ENCODE assay signal across 2 cellular contexts in the genomic region with DNA sequence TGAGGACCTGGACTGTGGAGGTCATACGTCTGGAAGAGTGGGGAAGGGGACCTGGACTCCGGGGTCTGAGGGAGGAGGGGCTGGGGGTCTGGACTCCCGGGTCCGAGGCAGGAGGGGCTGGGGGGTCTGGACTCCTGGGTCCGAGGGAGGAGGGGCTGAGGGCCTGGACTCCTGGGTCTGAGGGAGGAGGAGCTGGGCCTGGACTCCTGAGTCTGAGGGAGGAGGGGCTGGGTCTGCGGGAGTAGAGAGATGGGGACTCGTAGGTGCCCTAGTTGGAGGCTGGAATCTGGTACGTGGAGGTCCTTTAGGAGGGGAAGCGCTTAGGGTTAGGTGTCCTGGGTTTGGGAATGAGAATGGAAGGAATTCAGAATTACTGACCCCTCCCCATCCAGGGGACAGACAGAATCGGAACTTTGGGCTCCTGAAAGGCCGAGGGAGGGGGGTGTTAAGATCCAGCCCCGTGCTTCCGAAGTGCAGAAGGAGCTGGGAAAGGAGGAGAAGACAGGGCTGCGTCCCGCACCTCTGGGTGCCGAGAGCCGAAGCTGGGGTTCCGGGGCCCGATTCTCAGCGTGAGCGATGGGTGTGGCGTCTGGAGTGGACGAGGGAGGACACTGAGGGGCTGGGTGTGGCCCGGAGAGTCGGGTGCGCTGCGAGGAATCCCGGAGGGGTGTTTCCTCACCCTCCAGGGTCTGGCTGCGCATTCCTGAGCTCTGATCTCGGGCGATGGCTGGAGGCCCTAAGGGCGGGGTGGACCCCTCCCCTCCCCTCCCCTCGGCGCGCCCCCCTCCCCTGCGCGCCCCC.
A peak's percentile ranks its signal among the peaks of the same experiment; 100 is the strongest.
TF ChIP-seq lines count a peak whose summit lies in the region.

No MANE protein-coding gene starts in this region.

TF ChIP-seq in GM12891, 5 proteins besides CTCF, POLR2A, EP300 and RAD21:
- TF ChIP-seq SPI1 (IDR thresholded peaks at IDR 0.05; ENCODE audit: low read depth, low read length), result no peak
- no peak for TF ChIP-seq POU2F2 (IDR thresholded peaks at IDR 0.05; ENCODE audit: low read depth, low read length)
- no peak for TF ChIP-seq POLR2AphosphoS5 (IDR thresholded peaks at IDR 0.05; ENCODE audit: low read depth, low read length)
- TF ChIP-seq PAX5 (IDR thresholded peaks at IDR 0.05; ENCODE audit: insufficient read depth, low read length, severe bottlenecking), result no peak
- no peak for TF ChIP-seq TAF1 (IDR thresholded peaks at IDR 0.05; ENCODE audit: low read depth, low read length)

TF ChIP-seq in K562, 482 proteins besides CTCF, POLR2A, EP300 and RAD21 (continues in another document):
- TF ChIP-seq, protein P1, sequence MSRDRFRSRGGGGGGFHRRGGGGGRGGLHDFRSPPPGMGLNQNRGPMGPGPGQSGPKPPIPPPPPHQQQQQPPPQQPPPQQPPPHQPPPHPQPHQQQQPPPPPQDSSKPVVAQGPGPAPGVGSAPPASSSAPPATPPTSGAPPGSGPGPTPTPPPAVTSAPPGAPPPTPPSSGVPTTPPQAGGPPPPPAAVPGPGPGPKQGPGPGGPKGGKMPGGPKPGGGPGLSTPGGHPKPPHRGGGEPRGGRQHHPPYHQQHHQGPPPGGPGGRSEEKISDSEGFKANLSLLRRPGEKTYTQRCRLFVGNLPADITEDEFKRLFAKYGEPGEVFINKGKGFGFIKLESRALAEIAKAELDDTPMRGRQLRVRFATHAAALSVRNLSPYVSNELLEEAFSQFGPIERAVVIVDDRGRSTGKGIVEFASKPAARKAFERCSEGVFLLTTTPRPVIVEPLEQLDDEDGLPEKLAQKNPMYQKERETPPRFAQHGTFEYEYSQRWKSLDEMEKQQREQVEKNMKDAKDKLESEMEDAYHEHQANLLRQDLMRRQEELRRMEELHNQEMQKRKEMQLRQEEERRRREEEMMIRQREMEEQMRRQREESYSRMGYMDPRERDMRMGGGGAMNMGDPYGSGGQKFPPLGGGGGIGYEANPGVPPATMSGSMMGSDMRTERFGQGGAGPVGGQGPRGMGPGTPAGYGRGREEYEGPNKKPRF (IDR thresholded peaks at IDR 0.05; ENCODE audit: low read depth, low read length), result no peak
- TF ChIP-seq ELF4 (CRISPR knock-in tag; IDR thresholded peaks at IDR 0.05) (no peak), SREBF1 (IDR thresholded peaks at IDR 0.05; ENCODE audit: borderline replicate concordance, low read depth, low read length) (no peak), ZNF589 (CRISPR knock-in tag; IDR thresholded peaks at IDR 0.05; ENCODE audit: low read depth) (no peak), ZBTB7A (IDR thresholded peaks at IDR 0.05; ENCODE audit: borderline replicate concordance, control insufficient read depth, low read depth, low read length) (peak; percentile 64), FIP1L1 (IDR thresholded peaks at IDR 0.05; ENCODE audit: low read depth, low read length, poor library complexity, severe bottlenecking) (no peak), HLTF (IDR thresholded peaks at IDR 0.05) (no peak), KLF6 (CRISPR knock-in tag; IDR thresholded peaks at IDR 0.05; ENCODE audit: borderline replicate concordance) (0 out of 2 replicates have a peak, but pooled peaks have one; percentile 21), ZNF780A (CRISPR knock-in tag; IDR thresholded peaks at IDR 0.05) (no peak), POLR2AphosphoS5 (IDR thresholded peaks at IDR 0.05; ENCODE audit: control insufficient read depth, insufficient read depth, low read depth, low read length) (0 out of 2 replicates have a peak, but pooled peaks have one; percentile 9), NFATC3 (IDR thresholded peaks at IDR 0.05) (no peak), GABPB1 (CRISPR knock-in tag; IDR thresholded peaks at IDR 0.05) (peak; percentile 9; the same call in 1 of the 2 replicates), TBP (optimal IDR thresholded peaks at IDR 0.05; ENCODE audit: low read depth, low read length) (no peak), NCOA4 (IDR thresholded peaks at IDR 0.05; ENCODE audit: partially characterized antibody) (no peak), ZNF143 (CRISPR knock-in tag; IDR thresholded peaks at IDR 0.05) (no peak), MAX (CRISPR knock-in tag; IDR thresholded peaks at IDR 0.05) (0 out of 2 replicates have a peak, but pooled peaks have one; percentile 21), CCAR2 (IDR thresholded peaks at IDR 0.05; ENCODE audit: low read depth, low read length) (no peak), ARID3A (IDR thresholded peaks at IDR 0.05; ENCODE audit: borderline replicate concordance, low read depth, low read length) (no peak), ZNF408 (CRISPR knock-in tag; IDR thresholded peaks at IDR 0.05; ENCODE audit: low read depth) (no peak), GMEB1 (CRISPR knock-in tag; IDR thresholded peaks at IDR 0.05) (no peak), MBD2 (IDR thresholded peaks at IDR 0.05; ENCODE audit: borderline replicate concordance, low read depth) (no peak), PHF21A (IDR thresholded peaks at IDR 0.05; ENCODE audit: borderline replicate concordance, low read depth) (peak; percentile 16; the same call in 1 of the 2 replicates), MCM7 (IDR thresholded peaks at IDR 0.05) (no peak), SRSF3 (IDR thresholded peaks at IDR 0.05; ENCODE audit: insufficient read depth, low read length) (no peak), E2F4 (CRISPR knock-in tag; IDR thresholded peaks at IDR 0.05; ENCODE audit: low read depth) (no peak), KLF13 (tag; IDR thresholded peaks at IDR 0.05; ENCODE audit: borderline replicate concordance, low read depth) (no peak), DPF2 (IDR thresholded peaks at IDR 0.05) (0 out of 2 replicates have a peak, but pooled peaks have one; percentile 11)
- TF ChIP-seq, protein P2, sequence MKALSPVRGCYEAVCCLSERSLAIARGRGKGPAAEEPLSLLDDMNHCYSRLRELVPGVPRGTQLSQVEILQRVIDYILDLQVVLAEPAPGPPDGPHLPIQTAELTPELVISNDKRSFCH (CRISPR knock-in tag; IDR thresholded peaks at IDR 0.05), result no peak
- TF ChIP-seq, protein P2 (tag; IDR thresholded peaks at IDR 0.05), result no peak
- TF ChIP-seq, protein P3, sequence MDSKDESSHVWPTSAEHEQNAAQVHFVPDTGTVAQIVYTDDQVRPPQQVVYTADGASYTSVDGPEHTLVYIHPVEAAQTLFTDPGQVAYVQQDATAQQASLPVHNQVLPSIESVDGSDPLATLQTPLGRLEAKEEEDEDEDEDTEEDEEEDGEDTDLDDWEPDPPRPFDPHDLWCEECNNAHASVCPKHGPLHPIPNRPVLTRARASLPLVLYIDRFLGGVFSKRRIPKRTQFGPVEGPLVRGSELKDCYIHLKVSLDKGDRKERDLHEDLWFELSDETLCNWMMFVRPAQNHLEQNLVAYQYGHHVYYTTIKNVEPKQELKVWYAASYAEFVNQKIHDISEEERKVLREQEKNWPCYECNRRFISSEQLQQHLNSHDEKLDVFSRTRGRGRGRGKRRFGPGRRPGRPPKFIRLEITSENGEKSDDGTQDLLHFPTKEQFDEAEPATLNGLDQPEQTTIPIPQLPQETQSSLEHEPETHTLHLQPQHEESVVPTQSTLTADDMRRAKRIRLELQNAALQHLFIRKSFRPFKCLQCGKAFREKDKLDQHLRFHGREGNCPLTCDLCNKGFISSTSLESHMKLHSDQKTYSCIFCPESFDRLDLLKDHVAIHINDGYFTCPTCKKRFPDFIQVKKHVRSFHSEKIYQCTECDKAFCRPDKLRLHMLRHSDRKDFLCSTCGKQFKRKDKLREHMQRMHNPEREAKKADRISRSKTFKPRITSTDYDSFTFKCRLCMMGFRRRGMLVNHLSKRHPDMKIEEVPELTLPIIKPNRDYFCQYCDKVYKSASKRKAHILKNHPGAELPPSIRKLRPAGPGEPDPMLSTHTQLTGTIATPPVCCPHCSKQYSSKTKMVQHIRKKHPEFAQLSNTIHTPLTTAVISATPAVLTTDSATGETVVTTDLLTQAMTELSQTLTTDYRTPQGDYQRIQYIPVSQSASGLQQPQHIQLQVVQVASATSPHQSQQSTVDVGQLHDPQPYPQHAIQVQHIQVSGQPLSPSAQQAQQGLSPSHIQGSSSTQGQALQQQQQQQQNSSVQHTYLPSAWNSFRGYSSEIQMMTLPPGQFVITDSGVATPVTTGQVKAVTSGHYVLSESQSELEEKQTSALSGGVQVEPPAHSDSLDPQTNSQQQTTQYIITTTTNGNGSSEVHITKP (IDR thresholded peaks at IDR 0.05; ENCODE audit: partially characterized antibody), result peak; percentile 41
- TF ChIP-seq, protein P4, sequence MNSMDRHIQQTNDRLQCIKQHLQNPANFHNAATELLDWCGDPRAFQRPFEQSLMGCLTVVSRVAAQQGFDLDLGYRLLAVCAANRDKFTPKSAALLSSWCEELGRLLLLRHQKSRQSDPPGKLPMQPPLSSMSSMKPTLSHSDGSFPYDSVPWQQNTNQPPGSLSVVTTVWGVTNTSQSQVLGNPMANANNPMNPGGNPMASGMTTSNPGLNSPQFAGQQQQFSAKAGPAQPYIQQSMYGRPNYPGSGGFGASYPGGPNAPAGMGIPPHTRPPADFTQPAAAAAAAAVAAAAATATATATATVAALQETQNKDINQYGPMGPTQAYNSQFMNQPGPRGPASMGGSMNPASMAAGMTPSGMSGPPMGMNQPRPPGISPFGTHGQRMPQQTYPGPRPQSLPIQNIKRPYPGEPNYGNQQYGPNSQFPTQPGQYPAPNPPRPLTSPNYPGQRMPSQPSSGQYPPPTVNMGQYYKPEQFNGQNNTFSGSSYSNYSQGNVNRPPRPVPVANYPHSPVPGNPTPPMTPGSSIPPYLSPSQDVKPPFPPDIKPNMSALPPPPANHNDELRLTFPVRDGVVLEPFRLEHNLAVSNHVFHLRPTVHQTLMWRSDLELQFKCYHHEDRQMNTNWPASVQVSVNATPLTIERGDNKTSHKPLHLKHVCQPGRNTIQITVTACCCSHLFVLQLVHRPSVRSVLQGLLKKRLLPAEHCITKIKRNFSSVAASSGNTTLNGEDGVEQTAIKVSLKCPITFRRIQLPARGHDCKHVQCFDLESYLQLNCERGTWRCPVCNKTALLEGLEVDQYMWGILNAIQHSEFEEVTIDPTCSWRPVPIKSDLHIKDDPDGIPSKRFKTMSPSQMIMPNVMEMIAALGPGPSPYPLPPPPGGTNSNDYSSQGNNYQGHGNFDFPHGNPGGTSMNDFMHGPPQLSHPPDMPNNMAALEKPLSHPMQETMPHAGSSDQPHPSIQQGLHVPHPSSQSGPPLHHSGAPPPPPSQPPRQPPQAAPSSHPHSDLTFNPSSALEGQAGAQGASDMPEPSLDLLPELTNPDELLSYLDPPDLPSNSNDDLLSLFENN (IDR thresholded peaks at IDR 0.05; ENCODE audit: low read depth in 2 of 2, low read length in 2 of 2), result no peak
- TF ChIP-seq, protein P5, sequence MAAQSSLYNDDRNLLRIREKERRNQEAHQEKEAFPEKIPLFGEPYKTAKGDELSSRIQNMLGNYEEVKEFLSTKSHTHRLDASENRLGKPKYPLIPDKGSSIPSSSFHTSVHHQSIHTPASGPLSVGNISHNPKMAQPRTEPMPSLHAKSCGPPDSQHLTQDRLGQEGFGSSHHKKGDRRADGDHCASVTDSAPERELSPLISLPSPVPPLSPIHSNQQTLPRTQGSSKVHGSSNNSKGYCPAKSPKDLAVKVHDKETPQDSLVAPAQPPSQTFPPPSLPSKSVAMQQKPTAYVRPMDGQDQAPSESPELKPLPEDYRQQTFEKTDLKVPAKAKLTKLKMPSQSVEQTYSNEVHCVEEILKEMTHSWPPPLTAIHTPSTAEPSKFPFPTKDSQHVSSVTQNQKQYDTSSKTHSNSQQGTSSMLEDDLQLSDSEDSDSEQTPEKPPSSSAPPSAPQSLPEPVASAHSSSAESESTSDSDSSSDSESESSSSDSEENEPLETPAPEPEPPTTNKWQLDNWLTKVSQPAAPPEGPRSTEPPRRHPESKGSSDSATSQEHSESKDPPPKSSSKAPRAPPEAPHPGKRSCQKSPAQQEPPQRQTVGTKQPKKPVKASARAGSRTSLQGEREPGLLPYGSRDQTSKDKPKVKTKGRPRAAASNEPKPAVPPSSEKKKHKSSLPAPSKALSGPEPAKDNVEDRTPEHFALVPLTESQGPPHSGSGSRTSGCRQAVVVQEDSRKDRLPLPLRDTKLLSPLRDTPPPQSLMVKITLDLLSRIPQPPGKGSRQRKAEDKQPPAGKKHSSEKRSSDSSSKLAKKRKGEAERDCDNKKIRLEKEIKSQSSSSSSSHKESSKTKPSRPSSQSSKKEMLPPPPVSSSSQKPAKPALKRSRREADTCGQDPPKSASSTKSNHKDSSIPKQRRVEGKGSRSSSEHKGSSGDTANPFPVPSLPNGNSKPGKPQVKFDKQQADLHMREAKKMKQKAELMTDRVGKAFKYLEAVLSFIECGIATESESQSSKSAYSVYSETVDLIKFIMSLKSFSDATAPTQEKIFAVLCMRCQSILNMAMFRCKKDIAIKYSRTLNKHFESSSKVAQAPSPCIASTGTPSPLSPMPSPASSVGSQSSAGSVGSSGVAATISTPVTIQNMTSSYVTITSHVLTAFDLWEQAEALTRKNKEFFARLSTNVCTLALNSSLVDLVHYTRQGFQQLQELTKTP (IDR thresholded peaks at IDR 0.05; ENCODE audit: low read depth in 1 of 2, partially characterized antibody in 2 of 2), result no peak
